In the genomic region with DNA sequence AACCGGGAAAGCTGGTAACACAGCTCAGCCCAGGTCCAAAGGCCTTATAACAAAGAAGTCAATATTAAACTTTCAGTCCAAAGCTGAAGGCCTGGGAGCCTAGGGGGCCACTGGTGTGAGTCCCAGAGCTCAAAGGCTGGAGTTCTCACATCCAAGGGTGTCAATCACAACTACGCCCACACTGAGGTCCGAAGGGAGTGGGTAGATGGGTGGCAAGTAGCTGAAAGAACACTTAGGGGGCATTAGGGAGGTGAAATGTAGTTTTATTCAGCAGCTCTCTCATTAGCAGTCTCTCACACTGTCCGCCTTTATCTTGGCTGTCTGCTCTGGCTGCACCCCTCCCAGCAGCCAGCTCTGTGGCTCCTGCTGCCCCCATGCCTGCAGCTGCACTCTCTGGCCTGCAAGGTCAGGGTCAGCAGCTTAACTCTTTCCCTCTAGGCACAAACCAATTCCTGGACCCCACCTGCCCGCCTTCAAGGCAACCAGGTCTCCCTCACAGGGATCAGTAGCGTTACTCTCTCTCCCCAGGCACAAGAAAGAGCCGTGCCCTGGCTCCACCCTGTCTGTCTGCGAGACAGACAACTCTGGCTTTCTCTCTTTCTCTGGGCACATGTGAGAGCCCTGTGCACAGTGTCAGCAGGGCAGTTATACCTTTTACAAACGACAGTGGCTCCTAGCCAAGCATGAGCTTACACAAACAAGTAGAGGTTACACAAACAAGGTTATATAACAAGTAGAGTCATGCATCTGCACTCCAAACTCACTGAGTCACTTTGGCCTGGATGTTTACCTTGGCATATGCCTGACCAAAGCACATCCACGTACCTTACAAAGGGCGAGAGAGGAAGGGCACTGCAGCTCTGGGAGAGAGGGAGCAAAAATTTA, we compare ENCODE assay signal across 1 cellular context.
TF ChIP-seq lines count a peak whose summit lies in the region.

No MANE protein-coding gene starts in this region.

TF ChIP-seq in HCT116, 20 proteins besides CTCF, POLR2A, EP300 and RAD21 (continued from another document):
- TF ChIP-seq, protein P1, sequence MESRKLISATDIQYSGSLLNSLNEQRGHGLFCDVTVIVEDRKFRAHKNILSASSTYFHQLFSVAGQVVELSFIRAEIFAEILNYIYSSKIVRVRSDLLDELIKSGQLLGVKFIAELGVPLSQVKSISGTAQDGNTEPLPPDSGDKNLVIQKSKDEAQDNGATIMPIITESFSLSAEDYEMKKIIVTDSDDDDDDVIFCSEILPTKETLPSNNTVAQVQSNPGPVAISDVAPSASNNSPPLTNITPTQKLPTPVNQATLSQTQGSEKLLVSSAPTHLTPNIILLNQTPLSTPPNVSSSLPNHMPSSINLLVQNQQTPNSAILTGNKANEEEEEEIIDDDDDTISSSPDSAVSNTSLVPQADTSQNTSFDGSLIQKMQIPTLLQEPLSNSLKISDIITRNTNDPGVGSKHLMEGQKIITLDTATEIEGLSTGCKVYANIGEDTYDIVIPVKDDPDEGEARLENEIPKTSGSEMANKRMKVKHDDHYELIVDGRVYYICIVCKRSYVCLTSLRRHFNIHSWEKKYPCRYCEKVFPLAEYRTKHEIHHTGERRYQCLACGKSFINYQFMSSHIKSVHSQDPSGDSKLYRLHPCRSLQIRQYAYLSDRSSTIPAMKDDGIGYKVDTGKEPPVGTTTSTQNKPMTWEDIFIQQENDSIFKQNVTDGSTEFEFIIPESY (IDR thresholded peaks at IDR 0.05; ENCODE audit: extremely low read depth, insufficient replicate concordance, low read length): no peak
- TF ChIP-seq CBX3 (IDR thresholded peaks at IDR 0.05; ENCODE audit: low read depth) (no peak), EZH2 (IDR thresholded peaks at IDR 0.05) (no peak), EZH2phosphoT487 (IDR thresholded peaks at IDR 0.05; ENCODE audit: borderline replicate concordance) (no peak), FOSL1 (IDR thresholded peaks at IDR 0.05; ENCODE audit: low read depth) (no peak), ZNF274 (IDR thresholded peaks at IDR 0.05; ENCODE audit: low read depth, low read length) (no peak), YY1 (IDR thresholded peaks at IDR 0.05; ENCODE audit: extremely low read depth, insufficient replicate concordance, low read depth, low read length) (no peak), SIN3A (IDR thresholded peaks at IDR 0.05; ENCODE audit: low read depth) (no peak), POLR2AphosphoS5 (IDR thresholded peaks at IDR 0.05; ENCODE audit: low read depth, low read length) (no peak), JUND (IDR thresholded peaks at IDR 0.05) (no peak; the same call in 1 of the 2 replicates), CEBPB (IDR thresholded peaks at IDR 0.05; ENCODE audit: low read depth) (no peak)
- TF ChIP-seq, protein P2, sequence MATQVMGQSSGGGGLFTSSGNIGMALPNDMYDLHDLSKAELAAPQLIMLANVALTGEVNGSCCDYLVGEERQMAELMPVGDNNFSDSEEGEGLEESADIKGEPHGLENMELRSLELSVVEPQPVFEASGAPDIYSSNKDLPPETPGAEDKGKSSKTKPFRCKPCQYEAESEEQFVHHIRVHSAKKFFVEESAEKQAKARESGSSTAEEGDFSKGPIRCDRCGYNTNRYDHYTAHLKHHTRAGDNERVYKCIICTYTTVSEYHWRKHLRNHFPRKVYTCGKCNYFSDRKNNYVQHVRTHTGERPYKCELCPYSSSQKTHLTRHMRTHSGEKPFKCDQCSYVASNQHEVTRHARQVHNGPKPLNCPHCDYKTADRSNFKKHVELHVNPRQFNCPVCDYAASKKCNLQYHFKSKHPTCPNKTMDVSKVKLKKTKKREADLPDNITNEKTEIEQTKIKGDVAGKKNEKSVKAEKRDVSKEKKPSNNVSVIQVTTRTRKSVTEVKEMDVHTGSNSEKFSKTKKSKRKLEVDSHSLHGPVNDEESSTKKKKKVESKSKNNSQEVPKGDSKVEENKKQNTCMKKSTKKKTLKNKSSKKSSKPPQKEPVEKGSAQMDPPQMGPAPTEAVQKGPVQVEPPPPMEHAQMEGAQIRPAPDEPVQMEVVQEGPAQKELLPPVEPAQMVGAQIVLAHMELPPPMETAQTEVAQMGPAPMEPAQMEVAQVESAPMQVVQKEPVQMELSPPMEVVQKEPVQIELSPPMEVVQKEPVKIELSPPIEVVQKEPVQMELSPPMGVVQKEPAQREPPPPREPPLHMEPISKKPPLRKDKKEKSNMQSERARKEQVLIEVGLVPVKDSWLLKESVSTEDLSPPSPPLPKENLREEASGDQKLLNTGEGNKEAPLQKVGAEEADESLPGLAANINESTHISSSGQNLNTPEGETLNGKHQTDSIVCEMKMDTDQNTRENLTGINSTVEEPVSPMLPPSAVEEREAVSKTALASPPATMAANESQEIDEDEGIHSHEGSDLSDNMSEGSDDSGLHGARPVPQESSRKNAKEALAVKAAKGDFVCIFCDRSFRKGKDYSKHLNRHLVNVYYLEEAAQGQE (IDR thresholded peaks at IDR 0.05; ENCODE audit: low read depth): no peak
